1 cellular context compared by ENCODE assay signal in the genomic region with DNA sequence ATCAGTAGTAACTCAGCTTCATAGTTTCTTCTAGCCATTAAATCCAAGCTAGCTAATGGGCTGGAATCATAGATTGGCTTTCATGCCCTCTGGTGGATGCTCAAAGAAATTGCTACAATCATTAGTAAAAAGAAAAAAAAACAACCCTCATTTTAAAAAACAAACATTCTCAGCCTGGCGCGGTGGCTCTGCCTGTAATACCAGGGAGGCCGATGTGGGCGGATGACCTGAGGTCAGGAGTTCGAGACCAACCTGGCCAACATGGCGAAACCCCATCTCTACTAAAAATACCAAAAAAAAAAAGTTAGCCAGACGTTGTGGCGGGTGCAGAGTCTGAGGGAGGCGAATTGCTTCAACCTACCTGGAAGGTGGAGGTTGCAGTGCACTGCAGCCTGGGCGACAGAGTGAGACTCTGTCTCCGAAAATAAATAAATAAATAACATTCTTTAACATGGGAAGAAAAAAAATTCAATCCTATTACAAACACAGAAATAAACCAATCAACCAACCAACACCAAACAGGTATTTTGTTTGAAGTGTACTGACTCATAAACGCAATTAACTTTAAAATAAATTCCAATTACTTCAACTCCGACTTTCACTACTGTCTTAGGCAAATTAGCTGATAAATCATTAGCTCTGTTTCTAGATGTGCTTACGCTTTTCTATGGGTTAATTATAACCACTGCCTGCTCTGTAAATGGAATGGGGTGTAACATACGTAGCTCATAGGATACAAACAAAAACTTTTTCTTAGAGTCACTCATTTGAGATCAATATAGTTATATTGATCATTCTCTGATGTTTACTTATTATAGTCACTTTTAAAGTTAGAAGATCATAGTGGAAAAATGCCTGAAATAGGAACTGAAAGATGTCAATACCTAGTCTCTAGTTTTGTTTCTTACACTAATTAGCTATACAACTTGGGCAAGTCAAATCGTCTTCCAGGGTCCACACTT.
TF ChIP-seq lines count a peak whose summit lies in the region.

No MANE protein-coding gene starts in this region.

TF ChIP-seq in endothelial cell of umbilical vein, 7 proteins besides CTCF, POLR2A, EP300 and RAD21 (continued from another document):
- TF ChIP-seq EZH2 (IDR thresholded peaks at IDR 0.05; ENCODE audit: borderline replicate concordance, low read depth, low read length, severe bottlenecking) (no peak), POLR2AphosphoS5 (IDR thresholded peaks at IDR 0.05; ENCODE audit: insufficient read depth, low read depth, low read length) (no peak), GATA2 (IDR thresholded peaks at IDR 0.05; ENCODE audit: insufficient read depth, insufficient read length, low read depth, low read length) (no peak), JUN (IDR thresholded peaks at IDR 0.05; ENCODE audit: borderline replicate concordance, insufficient read depth, insufficient read length, low read depth) (no peak)
